29 cellular contexts compared by ENCODE assay signal in the genomic region with DNA sequence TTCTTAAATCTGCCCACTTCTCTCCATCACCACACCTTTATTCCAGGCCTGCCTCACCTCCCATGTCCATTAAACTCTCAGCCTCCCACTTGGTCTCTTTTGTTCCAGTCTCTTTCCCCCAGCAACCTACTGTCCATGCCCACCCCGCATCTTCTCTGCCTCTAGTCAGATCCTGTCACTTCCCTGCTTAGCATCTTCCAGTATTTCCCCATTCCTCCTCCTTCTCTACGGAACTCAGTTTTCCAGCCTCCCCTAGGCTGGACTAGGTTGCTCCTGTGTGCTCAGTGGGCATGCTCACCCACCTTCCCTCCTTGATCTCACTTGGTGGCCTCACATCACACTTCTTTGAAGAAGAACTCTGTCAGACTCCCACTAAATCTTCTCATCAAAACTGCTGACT.
"Had no signal": no experiment of that assay in that cellular context is flagged by ENCODE, and none has a peak within 500 bp of the region (broad histone marks: within the 10 kb centered on the region; RNA-seq: fewer than 3 reads in every experiment).

No MANE protein-coding gene starts in this region.

- H3K27ac ChIP-seq: colonic mucosa, coronary artery, dorsolateral prefrontal cortex, epithelial cell of prostate, esophagus muscularis mucosa, esophagus squamous epithelium, foreskin keratinocyte, gastrocnemius medialis, gastroesophageal sphincter, heart left ventricle, heart right ventricle had no signal

- H3K4me3 Mint-ChIP-seq: dendritic cell treated with granulocyte-macrophage colony-stimulating factor and Interleukin-4, amounts not matched to agents 40 ng/mL and 50 ng/mL, for 4 days; effector memory CD8-positive, alpha-beta T cell; endodermal cell had no signal

- H3K27me3 ChIP-seq: colonic mucosa, gastrocnemius medialis, heart left ventricle, heart right ventricle had no signal

- ATAC-seq: effector memory CD8-positive, alpha-beta T cell; esophagus mucosa; foreskin keratinocyte; gastrocnemius medialis; gastroesophageal sphincter; heart left ventricle; heart right ventricle had no signal

- H3K4me3 ChIP-seq: colonic mucosa, coronary artery, dorsolateral prefrontal cortex, esophagus muscularis mucosa, esophagus squamous epithelium, gastrocnemius medialis, gastroesophageal sphincter, heart left ventricle, heart right ventricle had no signal

- H3K27ac Mint-ChIP-seq: dendritic cell treated with granulocyte-macrophage colony-stimulating factor and Interleukin-4, amounts not matched to agents 40 ng/mL and 50 ng/mL, for 4 days; effector memory CD8-positive, alpha-beta T cell; endodermal cell had no signal

- H3K36me3 ChIP-seq: colonic mucosa, esophagus muscularis mucosa, esophagus squamous epithelium, gastrocnemius medialis, gastroesophageal sphincter, heart left ventricle, heart right ventricle had no signal

- FAIRE-seq: colon, endometrium, endothelial cell of umbilical vein, frontal cortex had no signal

- H3K4me1 ChIP-seq: colonic mucosa, esophagus squamous epithelium, foreskin keratinocyte had no signal

- DNase-seq: colonic mucosa; cortex of kidney; dermis blood vessel endothelial cell; dorsolateral prefrontal cortex; effector CD4-positive, alpha-beta T cell; effector CD8-positive, alpha-beta T cell; effector memory CD4-positive, alpha-beta T cell; effector memory CD8-positive, alpha-beta T cell; endodermal cell; erythroblast; esophagus squamous epithelium; foreskin fibroblast; foreskin keratinocyte; foreskin melanocyte; gastrocnemius medialis; glutamatergic neuron; head of caudate nucleus; heart left ventricle; heart right ventricle had no signal

- H3K9me3 ChIP-seq: colonic mucosa, esophagus muscularis mucosa, esophagus squamous epithelium, gastrocnemius medialis, heart left ventricle, heart right ventricle had no signal
